ENCODE assay signal across 9 cellular contexts in the genomic region with DNA sequence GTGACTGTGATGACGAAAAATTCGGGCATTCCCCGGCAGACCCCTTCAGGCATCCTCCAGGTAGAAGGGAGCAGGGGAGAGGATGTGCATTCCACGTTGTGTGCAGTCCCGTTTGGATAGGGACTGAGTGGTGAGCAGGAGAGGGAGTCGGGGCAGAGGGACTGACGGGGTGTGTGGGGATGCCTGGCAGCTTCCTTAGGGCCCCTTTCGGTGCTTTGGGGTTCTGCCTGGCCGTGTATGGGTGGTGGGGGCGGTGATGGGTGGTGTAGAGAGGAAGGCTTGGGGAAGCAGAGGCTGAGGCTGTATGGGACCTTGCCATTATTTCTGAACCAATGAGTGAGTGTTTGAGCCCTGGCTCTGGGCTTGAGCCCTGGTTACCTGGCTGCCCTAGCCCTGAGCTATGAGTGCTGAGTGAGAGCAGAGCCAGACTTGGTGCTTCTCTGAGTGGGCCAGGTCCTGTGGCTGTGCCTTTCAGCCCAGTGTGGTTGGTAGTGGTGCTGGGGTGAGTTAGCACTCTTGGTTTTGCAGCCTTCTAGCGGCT. TPM values are rescaled to one million over a fixed set of nuclear protein-coding genes. Genes with fewer than 3 reads are reported as not detected.
DNase-seq lines count a peak whose midpoint lies in the region; ATAC-seq and TF ChIP-seq lines count a peak whose summit lies in the region.
"Had no signal": no experiment of that assay in that cellular context is flagged by ENCODE, and none has a peak within 500 bp of the region (broad histone marks: within the 10 kb centered on the region; RNA-seq: fewer than 3 reads in every experiment).

No MANE protein-coding gene starts in this region.

- ATAC-seq in memory B cell (ENCODE audit: low read depth), result peak; percentile 8
- no peak for ATAC-seq in GM18861 (IDR thresholded peaks at IDR 0.05; ENCODE audit: unreplicated experiment)
- ATAC-seq in HG03025 (IDR thresholded peaks at IDR 0.05; ENCODE audit: low FRiP score, unreplicated experiment), result no peak

- H3K79me2 ChIP-seq in KMS-11 (ENCODE audit: insufficient read depth, low read depth), result peaks cover 22% of the 10 kb centered on the region

- H4K20me1 ChIP-seq in KMS-11 (ENCODE audit: insufficient read depth), result no peaks in the 10 kb centered on the region

- in situ Hi-C loops in astrocyte of the cerebellum (cut with HindIII; ENCODE audit: low sequenced_read_pairs), result no loop called here

- peaks cover 0 to 39% (median 0%) of the 10 kb centered on the region in 3 donors for H3K36me3 Mint-ChIP-seq in CD8-positive, alpha-beta memory T cell
- H3K36me3 Mint-ChIP-seq in memory B cell (peaks cover 10% of the 10 kb centered on the region), type B pancreatic cell (peaks cover 5% of the 10 kb centered on the region)

- peaks cover 19% of the 10 kb centered on the region for H3K36me3 ChIP-seq in CD8-positive, alpha-beta memory T cell (ENCODE audit: insufficient read depth, low read length)
- H3K36me3 ChIP-seq in KMS-11 (ENCODE audit: insufficient read depth), result no peaks in the 10 kb centered on the region

- POLR2A ChIA-PET in CD8-positive, alpha-beta memory T cell (lab: Charles Lee), result interaction anchor here (1.0 kb wide), 1 partner anchor 16 kb away, joined by 3 read pairs; no protein-coding TSS in a partner anchor

- H3K4me3 ChIP-seq in CD8-positive, alpha-beta memory T cell (ENCODE audit: low read length), result peak overlapping the region; percentile 70
- no peak overlapping the region for H3K4me3 ChIP-seq in KMS-11 (IDR thresholded peaks at IDR 0.05; ENCODE audit: insufficient read depth, low read depth, low read length)
- H3K4me3 ChIP-seq in astrocyte of the cerebellum (ENCODE audit: low read depth, low read length), result peak overlapping the region; percentile 93

- H3K9ac ChIP-seq in KMS-11, result peak overlapping the region; percentile 79; the same call in 1 of the 2 replicates

- H3K4me3 Mint-ChIP-seq in CD8-positive, alpha-beta memory T cell, result peak overlapping the region; percentile 85 to 95 (median 89)
- H3K4me3 Mint-ChIP-seq in memory B cell, result peak overlapping the region; percentile 84
- H3K4me3 Mint-ChIP-seq in type B pancreatic cell, result peak overlapping the region; percentile 98

- DNase-seq in CD8-positive, alpha-beta memory T cell, result peak in 2 of 5 donors; percentile 34 to 38
- DNase-seq in astrocyte of the cerebellum (ENCODE audit: low read depth), result no peak
- DNase-seq in memory B cell (ENCODE audit: low spot score in 2 of 2), result peak in 1 of 2 donors; percentile 26
- DNase-seq in type B pancreatic cell (ENCODE audit: extremely low spot score, unreplicated experiment), result peak; percentile 58
- DNase-seq in NCI-H82 (lab: John Stamatoyannopoulos, UW), result no peak

- H3K27ac Mint-ChIP-seq in CD8-positive, alpha-beta memory T cell, result peak overlapping the region; percentile 82 to 99 (median 98)
- peak overlapping the region; percentile 76 for H3K27ac Mint-ChIP-seq in memory B cell
- peak overlapping the region; percentile 87 for H3K27ac Mint-ChIP-seq in type B pancreatic cell

- H3K4me1 Mint-ChIP-seq in CD8-positive, alpha-beta memory T cell, result peaks cover 29 to 33% (median 31%) of the 10 kb centered on the region in 3 donors
- peaks cover 29% of the 10 kb centered on the region for H3K4me1 Mint-ChIP-seq in memory B cell
- peaks cover 17% of the 10 kb centered on the region for H3K4me1 Mint-ChIP-seq in type B pancreatic cell (ENCODE audit: unreplicated experiment)

- H3K27me3 ChIP-seq in CD8-positive, alpha-beta memory T cell (ENCODE audit: insufficient read depth, low read length, poor library complexity, severe bottlenecking), result no peaks in the 10 kb centered on the region
- H3K27me3 ChIP-seq in KMS-11 (ENCODE audit: insufficient read depth, low read depth), result no peaks in the 10 kb centered on the region

- CTCF ChIA-PET in CD8-positive, alpha-beta memory T cell (lab: Charles Lee), result no interaction called here

- H3K27ac ChIP-seq in CD8-positive, alpha-beta memory T cell (ENCODE audit: low read depth, low read length), result peak overlapping the region; percentile 61
- H3K27ac ChIP-seq in KMS-11, result peak overlapping the region; percentile 80; the same call in 1 of the 2 replicates

- no peaks in the 10 kb centered on the region for H3K9me3 ChIP-seq in CD8-positive, alpha-beta memory T cell (ENCODE audit: low read length)

- peaks cover 0 to 4% of the 10 kb centered on the region in 2 donors for H3K27me3 Mint-ChIP-seq in CD8-positive, alpha-beta memory T cell
- H3K27me3 Mint-ChIP-seq in memory B cell, result no peaks in the 10 kb centered on the region
- H3K27me3 Mint-ChIP-seq in type B pancreatic cell, result no peaks in the 10 kb centered on the region

- no peak for TF ChIP-seq CTCF in KMS-11 (conservative IDR thresholded peaks at IDR 0.05; ENCODE audit: low read depth, low read length)
- TF ChIP-seq CTCF in astrocyte of the cerebellum (IDR thresholded peaks at IDR 0.05; ENCODE audit: low read depth, low read length, missing control alignments), result no peak
- no peak for TF ChIP-seq CTCF in type B pancreatic cell (conservative IDR thresholded peaks at IDR 0.05)

- H2AFZ ChIP-seq in KMS-11 (ENCODE audit: low read depth), result peak overlapping the region; percentile 68; the same call in 1 of the 2 replicates

- peak overlapping the region; percentile 56 for H3K4me2 ChIP-seq in KMS-11

- H3K4me1 ChIP-seq in CD8-positive, alpha-beta memory T cell (ENCODE audit: insufficient read depth, low read length), result peaks cover 18% of the 10 kb centered on the region
- peaks cover 20% of the 10 kb centered on the region for H3K4me1 ChIP-seq in KMS-11 (ENCODE audit: low read depth, poor library complexity, severe bottlenecking)

- no peaks in the 10 kb centered on the region for H3K9me3 Mint-ChIP-seq in CD8-positive, alpha-beta memory T cell
- H3K9me3 Mint-ChIP-seq in memory B cell (no peaks in the 10 kb centered on the region), type B pancreatic cell (no peaks in the 10 kb centered on the region)

RNA-seq across cellular contexts. Expression of a gene that starts 0.9 kb away (rescaled TPM):
- 100 to 1,000 TPM in 1 of 2 experiments, 10 to 100 TPM in 1; 97.2 to 103 TPM for total RNA-seq in CD8-positive, alpha-beta memory T cell
- polyA plus RNA-seq in CD8-positive, alpha-beta memory T cell, result 11.3 TPM
- total RNA-seq in type B pancreatic cell (ENCODE audit: low replicate concordance), result 179 and 231 TPM in 2 replicates

RNA-seq across cellular contexts. Expression of a gene that starts 8.9 kb away (rescaled TPM):
- under 1 TPM in 1 of 2 experiments, not detected in 1; 0.26 TPM for total RNA-seq in CD8-positive, alpha-beta memory T cell
- not detected for polyA plus RNA-seq in CD8-positive, alpha-beta memory T cell
- total RNA-seq in type B pancreatic cell (ENCODE audit: low replicate concordance), result not detected in 2 replicates
- total RNA-seq: M059J had no signal

RNA-seq across cellular contexts. Expression of a gene that starts 18.5 kb away (rescaled TPM):
- total RNA-seq in CD8-positive, alpha-beta memory T cell, result not detected
- polyA plus RNA-seq in CD8-positive, alpha-beta memory T cell, result not detected
- total RNA-seq in type B pancreatic cell (ENCODE audit: low replicate concordance), result 2.8 and 3.0 TPM in 2 replicates
- total RNA-seq: M059J had no signal

RNA-seq across cellular contexts. Expression of a gene that starts 33.5 kb away (rescaled TPM):
- total RNA-seq in CD8-positive, alpha-beta memory T cell, result not detected
- polyA plus RNA-seq in CD8-positive, alpha-beta memory T cell, result not detected
- 2.7 and 6.7 TPM in 2 replicates for total RNA-seq in type B pancreatic cell (ENCODE audit: low replicate concordance)
